2 cellular contexts compared by ENCODE assay signal in the genomic region with DNA sequence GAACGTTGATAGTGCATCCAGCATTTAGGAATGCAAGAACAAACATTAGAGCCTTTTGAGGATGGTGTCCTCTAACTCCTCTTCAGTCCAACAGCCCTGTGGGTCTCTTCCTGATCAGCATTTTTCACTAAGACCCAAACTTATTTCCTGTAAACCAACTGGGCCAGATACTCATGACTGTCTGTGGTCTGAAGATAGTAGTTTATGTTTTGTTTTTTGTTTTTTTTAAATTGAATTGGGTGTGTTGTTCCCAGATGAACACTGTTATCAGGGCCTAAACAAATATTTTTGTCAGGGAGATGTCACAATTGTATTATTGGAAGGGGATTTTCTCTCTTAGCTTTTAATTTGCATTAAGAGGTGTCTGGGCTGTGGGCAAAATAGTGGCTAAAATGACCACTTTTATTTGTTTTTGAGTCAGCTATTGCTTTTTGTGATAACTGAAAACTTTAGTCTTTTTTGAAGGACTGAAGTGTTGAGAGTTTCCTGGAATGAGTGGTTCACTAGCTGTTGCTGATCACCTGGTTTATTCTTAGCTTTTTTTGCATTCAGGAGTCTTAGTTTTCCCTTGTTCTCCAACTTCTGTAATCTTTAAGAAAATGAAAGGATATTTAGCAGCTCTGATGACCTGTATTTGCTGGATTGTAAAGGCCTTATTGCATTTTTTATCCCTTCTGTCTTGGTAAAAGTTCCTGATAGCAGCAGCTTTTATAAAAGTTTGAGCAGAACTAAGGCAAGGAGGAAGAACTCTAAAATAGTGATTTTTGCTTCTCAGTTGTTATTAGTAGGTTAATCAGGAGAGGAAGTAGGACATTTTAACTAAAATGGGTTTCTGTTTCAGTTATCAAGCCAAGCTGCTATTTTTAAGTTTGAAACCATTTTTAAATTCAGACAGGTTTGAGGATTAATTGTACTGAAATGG.
TF ChIP-seq lines count a peak whose summit lies in the region.

No MANE protein-coding gene starts in this region.

TF ChIP-seq in WTC11, 78 proteins besides CTCF, POLR2A, EP300 and RAD21 (continued from another document):
- TF ChIP-seq, protein P1, sequence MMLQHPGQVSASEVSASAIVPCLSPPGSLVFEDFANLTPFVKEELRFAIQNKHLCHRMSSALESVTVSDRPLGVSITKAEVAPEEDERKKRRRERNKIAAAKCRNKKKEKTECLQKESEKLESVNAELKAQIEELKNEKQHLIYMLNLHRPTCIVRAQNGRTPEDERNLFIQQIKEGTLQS (CRISPR knock-in tag; conservative IDR thresholded peaks at IDR 0.05), result no peak
- TF ChIP-seq, protein P2, sequence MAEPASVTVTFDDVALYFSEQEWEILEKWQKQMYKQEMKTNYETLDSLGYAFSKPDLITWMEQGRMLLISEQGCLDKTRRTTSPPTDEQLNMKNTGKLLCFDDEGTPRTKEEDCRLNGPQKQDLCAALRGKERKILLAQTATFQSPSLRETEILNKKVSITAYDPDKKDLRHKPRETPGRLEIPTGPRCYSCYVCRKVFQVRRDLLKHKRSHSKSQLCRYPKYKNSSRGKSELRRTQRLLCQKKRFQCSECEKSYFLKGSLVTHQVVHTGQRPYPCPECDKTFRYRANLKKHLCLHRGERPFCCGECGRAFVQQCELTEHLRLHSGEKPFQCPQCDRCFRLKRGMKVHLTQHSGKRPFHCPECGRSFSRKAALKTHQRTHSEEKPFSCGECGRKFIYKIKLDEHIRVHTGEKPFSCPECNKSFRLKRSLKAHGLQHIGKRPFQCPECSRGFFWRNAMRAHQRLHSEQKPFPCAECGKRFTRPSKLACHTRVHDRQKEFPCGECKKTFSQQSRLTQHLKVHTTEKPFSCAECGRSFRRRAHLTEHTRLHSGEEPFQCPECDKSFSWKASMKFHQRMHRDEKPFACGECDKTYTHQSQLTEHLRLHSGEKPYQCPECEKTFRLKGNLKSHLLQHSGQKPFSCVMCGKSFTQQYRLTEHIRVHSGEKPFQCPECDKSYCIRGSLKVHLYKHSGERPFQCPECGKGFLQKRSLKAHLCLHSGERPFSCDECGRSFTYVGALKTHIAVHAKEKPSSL (CRISPR knock-in tag; conservative IDR thresholded peaks at IDR 0.05), result no peak
- TF ChIP-seq TEAD1 (CRISPR knock-in tag; IDR thresholded peaks at IDR 0.05), result no peak
- no peak for TF ChIP-seq CREM (CRISPR knock-in tag; IDR thresholded peaks at IDR 0.05)
- TF ChIP-seq, protein P3, sequence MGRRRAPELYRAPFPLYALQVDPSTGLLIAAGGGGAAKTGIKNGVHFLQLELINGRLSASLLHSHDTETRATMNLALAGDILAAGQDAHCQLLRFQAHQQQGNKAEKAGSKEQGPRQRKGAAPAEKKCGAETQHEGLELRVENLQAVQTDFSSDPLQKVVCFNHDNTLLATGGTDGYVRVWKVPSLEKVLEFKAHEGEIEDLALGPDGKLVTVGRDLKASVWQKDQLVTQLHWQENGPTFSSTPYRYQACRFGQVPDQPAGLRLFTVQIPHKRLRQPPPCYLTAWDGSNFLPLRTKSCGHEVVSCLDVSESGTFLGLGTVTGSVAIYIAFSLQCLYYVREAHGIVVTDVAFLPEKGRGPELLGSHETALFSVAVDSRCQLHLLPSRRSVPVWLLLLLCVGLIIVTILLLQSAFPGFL (CRISPR knock-in tag; IDR thresholded peaks at IDR 0.05; ENCODE audit: borderline replicate concordance), result no peak
- no peak for TF ChIP-seq NR1H2 (CRISPR knock-in tag; IDR thresholded peaks at IDR 0.05)
- TF ChIP-seq CREB1 (CRISPR knock-in tag; IDR thresholded peaks at IDR 0.05), result no peak
- no peak for TF ChIP-seq ESRRA (CRISPR knock-in tag; IDR thresholded peaks at IDR 0.05; ENCODE audit: borderline replicate concordance)
- TF ChIP-seq, protein P4, sequence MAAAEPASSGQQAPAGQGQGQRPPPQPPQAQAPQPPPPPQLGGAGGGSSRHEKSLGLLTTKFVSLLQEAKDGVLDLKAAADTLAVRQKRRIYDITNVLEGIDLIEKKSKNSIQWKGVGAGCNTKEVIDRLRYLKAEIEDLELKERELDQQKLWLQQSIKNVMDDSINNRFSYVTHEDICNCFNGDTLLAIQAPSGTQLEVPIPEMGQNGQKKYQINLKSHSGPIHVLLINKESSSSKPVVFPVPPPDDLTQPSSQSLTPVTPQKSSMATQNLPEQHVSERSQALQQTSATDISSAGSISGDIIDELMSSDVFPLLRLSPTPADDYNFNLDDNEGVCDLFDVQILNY (CRISPR knock-in tag; IDR thresholded peaks at IDR 0.05), result no peak

TF ChIP-seq in SK-N-SH, 30 proteins besides CTCF, POLR2A, EP300 and RAD21 (continued from another document):
- TF ChIP-seq GATA2 (CRISPR knock-in tag; IDR thresholded peaks at IDR 0.05), result no peak
- TF ChIP-seq FOXM1 (IDR thresholded peaks at IDR 0.05; ENCODE audit: low read depth), result no peak
- TF ChIP-seq, protein P5, sequence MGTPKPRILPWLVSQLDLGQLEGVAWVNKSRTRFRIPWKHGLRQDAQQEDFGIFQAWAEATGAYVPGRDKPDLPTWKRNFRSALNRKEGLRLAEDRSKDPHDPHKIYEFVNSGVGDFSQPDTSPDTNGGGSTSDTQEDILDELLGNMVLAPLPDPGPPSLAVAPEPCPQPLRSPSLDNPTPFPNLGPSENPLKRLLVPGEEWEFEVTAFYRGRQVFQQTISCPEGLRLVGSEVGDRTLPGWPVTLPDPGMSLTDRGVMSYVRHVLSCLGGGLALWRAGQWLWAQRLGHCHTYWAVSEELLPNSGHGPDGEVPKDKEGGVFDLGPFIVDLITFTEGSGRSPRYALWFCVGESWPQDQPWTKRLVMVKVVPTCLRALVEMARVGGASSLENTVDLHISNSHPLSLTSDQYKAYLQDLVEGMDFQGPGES (IDR thresholded peaks at IDR 0.05; ENCODE audit: low read depth, low read length), result no peak
- no peak for TF ChIP-seq FOXJ3 (CRISPR knock-in tag; IDR thresholded peaks at IDR 0.05)
- no peak for TF ChIP-seq SMC3 (IDR thresholded peaks at IDR 0.05; ENCODE audit: low read depth, low read length)
- TF ChIP-seq POLR2AphosphoS5 (IDR thresholded peaks at IDR 0.05; ENCODE audit: low read depth, low read length), result no peak
- TF ChIP-seq, protein P6, sequence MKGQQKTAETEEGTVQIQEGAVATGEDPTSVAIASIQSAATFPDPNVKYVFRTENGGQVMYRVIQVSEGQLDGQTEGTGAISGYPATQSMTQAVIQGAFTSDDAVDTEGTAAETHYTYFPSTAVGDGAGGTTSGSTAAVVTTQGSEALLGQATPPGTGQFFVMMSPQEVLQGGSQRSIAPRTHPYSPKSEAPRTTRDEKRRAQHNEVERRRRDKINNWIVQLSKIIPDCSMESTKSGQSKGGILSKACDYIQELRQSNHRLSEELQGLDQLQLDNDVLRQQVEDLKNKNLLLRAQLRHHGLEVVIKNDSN (IDR thresholded peaks at IDR 0.05; ENCODE audit: borderline replicate concordance, low read depth), result no peak
- no peak for TF ChIP-seq NRF1 (IDR thresholded peaks at IDR 0.05; ENCODE audit: low read depth, low read length)
- TF ChIP-seq TAF1 (IDR thresholded peaks at IDR 0.05; ENCODE audit: borderline replicate concordance, low read depth, low read length), result no peak
- no peak for TF ChIP-seq ELF1 (IDR thresholded peaks at IDR 0.05)
